ENCODE assay signal across 1 cellular context in the genomic region with DNA sequence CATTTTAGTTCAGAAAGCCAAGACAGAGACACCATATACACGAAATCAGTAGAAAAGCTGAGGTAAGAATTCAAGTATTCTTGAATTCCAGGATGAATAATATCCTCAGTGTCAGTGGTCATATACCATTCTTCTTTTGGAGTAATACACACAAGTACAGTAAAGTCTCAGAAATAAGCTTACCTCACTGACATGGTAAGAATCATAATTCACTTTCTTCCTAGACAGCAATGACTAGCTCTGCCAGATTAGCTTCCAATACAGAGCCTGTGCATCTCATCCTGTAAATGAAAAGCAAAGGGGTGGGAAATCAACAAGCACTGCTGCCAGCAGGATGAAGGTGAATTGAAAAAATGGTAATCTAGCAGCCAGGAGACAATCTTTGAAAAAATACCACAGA.
TF ChIP-seq lines count a peak whose summit lies in the region.

No MANE protein-coding gene starts in this region.

TF ChIP-seq in A549, 52 proteins besides CTCF, POLR2A, EP300 and RAD21 (continued from another document):
- TF ChIP-seq, protein P1, sequence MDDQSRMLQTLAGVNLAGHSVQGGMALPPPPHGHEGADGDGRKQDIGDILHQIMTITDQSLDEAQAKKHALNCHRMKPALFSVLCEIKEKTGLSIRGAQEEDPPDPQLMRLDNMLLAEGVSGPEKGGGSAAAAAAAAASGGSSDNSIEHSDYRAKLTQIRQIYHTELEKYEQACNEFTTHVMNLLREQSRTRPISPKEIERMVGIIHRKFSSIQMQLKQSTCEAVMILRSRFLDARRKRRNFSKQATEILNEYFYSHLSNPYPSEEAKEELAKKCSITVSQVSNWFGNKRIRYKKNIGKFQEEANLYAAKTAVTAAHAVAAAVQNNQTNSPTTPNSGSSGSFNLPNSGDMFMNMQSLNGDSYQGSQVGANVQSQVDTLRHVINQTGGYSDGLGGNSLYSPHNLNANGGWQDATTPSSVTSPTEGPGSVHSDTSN (IDR thresholded peaks at IDR 0.05), result no peak
- TF ChIP-seq NFE2L2 (conservative IDR thresholded peaks at IDR 0.05; ENCODE audit: low read length) (no peak), FOSB (CRISPR knock-in tag; IDR thresholded peaks at IDR 0.05) (no peak), EHF (CRISPR knock-in tag; IDR thresholded peaks at IDR 0.05) (no peak), RARB (CRISPR knock-in tag; IDR thresholded peaks at IDR 0.05) (no peak), HOXB13 (CRISPR knock-in tag; IDR thresholded peaks at IDR 0.05; ENCODE audit: low read depth) (no peak), TP53 (CRISPR knock-in tag; IDR thresholded peaks at IDR 0.05) (no peak)
- TF ChIP-seq, protein P2, sequence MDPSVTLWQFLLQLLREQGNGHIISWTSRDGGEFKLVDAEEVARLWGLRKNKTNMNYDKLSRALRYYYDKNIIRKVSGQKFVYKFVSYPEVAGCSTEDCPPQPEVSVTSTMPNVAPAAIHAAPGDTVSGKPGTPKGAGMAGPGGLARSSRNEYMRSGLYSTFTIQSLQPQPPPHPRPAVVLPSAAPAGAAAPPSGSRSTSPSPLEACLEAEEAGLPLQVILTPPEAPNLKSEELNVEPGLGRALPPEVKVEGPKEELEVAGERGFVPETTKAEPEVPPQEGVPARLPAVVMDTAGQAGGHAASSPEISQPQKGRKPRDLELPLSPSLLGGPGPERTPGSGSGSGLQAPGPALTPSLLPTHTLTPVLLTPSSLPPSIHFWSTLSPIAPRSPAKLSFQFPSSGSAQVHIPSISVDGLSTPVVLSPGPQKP (IDR thresholded peaks at IDR 0.05; ENCODE audit: low read depth, low read length), result no peak
